Comparison of ENCODE assay signal across 34 cellular contexts in the genomic region with DNA sequence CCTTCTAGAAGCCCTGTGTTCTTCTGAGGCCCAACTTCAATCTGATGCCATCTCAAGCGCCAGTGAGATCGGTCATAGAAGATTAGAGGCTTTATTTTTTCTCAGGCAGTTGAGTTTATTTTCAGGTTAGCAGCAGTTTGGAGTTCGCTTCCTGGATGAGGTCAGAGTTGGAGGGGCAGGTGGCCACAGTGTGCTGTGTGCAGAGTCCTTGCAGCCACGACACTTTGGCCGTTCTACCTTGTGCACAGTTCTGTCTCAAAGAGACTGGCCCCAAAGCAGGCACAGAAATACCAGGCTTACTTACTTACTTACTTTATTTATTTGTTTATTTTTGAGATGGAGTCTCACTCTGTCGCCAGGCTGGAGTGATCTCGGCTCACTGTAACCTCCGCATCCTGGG. TPM values are rescaled to one million over a fixed set of nuclear protein-coding genes. Genes with fewer than 3 reads are reported as not detected.
"Had no signal": no experiment of that assay in that cellular context is flagged by ENCODE, and none has a peak within 500 bp of the region (broad histone marks: within the 10 kb centered on the region; RNA-seq: fewer than 3 reads in every experiment).

No MANE protein-coding gene starts in this region.

- H3K27ac ChIP-seq: adrenal gland, body of pancreas, breast epithelium, SJCRH30, SK-N-MC, WERI-Rb-1 had no signal

- DNase-seq: activated CD4-positive, alpha-beta T cell treated with anti-CD3 and anti-CD28 coated beads for 1 hour; activated CD4-positive, alpha-beta T cell treated with anti-CD3 and anti-CD28 coated beads, Interleukin-2, amount 10 ng/mL, durations not matched to agents 24 days and 14 days; activated CD4-positive, alpha-beta T cell treated with anti-CD3 and anti-CD28 coated beads, Interleukin-2, amount 50 U/mL, for 4 hours; activated CD4-positive, CD25-positive, alpha-beta regulatory T cell; activated CD8-positive, alpha-beta memory T cell treated with anti-CD3 and anti-CD28 coated beads, Interleukin-2, amount 50 U/mL, for 4 hours; activated gamma-delta T cell treated with Interleukin-2 at 50 U/mL for 16 hours; activated naive CD4-positive, alpha-beta T cell treated with anti-CD3 and anti-CD28 coated beads for 36 hours; activated T-cell treated with anti-CD3 and anti-CD28 coated beads for 4 hours; activated T-cell treated with anti-CD3 and anti-CD28 coated beads, Interleukin-2, amount 50 U/mL, for 4 hours; adrenal gland; body of pancreas; cerebellar nuclear complex; Karpas-422; MG63; NCI-H1048; NCI-H1105 treated with DMSO at 0.1 percent for 48 hours; NCI-H1436; NCI-H1694; NCI-H1930; NCI-H2081 treated with DMSO at 0.1 percent for 48 hours; NCI-H345; NCI-H524 treated with DMSO at 0.1 percent for 48 hours; SHP77; SJCRH30; T1000; WERI-Rb-1 had no signal

- FAIRE-seq: astrocyte had no signal

- H3K4me3 ChIP-seq: adrenal gland, body of pancreas, breast epithelium, MG63, SJCRH30, SK-N-MC had no signal

- H3K36me3 ChIP-seq: adrenal gland, breast epithelium, MG63, SJCRH30, WERI-Rb-1 had no signal

- H3K27me3 ChIP-seq: adrenal gland, body of pancreas, breast epithelium, MG63, SJCRH30 had no signal

- H3K9me3 ChIP-seq: adrenal gland, body of pancreas, breast epithelium, MG63, SJCRH30 had no signal

- H3K4me1 ChIP-seq: adrenal gland, body of pancreas, breast epithelium, SJCRH30 had no signal

- ATAC-seq: activated naive CD4-positive, alpha-beta T cell treated with anti-CD3 and anti-CD28 coated beads, Interleukin-2, amount 50 U/mL, for 72 hours; activated T-cell treated with anti-CD3 and anti-CD28 coated beads, Interleukin-2, amount 50 U/mL, for 4 hours; body of pancreas; Panc1 had no signal

RNA-seq across cellular contexts. Expression of a gene that starts 31.2 kb away (rescaled TPM):
- total RNA-seq: activated CD4-positive, alpha-beta T cell treated with anti-CD3 and anti-CD28 coated beads, Interleukin-2, amount 10 ng/mL, durations not matched to agents 24 days and 14 days; activated naive CD4-positive, alpha-beta T cell treated with anti-CD3 and anti-CD28 coated beads for 36 hours; activated T-cell treated with anti-CD3 and anti-CD28 coated beads, Interleukin-2, amount 50 U/mL, for 4 hours; activated T-helper 1 cell treated with anti-CD3 and anti-CD28 coated beads, Interleukin-12 subunit alpha, Interleukin-12 subunit beta, Interleukin-2, Interleukin-4 antibody, amounts not matched to agents 30 ng/mL and 10 ng/mL and 1 ng/mL, durations not matched to agents 14 hours and 24 hours and 36 hours; astrocyte; body of pancreas; breast epithelium; NCI-H460; RPMI7951; SJCRH30 had no signal
- polyA plus RNA-seq: adrenal gland had no signal
